ENCODE assay signal across 18 cellular contexts in genomic region chr19:12969292-12969988, GRCh38. TPM values are rescaled to one million over a fixed set of nuclear protein-coding genes. Genes with fewer than 3 reads are reported as not detected.
DNase-seq lines count a peak whose midpoint lies in the region; ATAC-seq and TF ChIP-seq lines count a peak whose summit lies in the region.
"Had no signal": no experiment of that assay in that cellular context is flagged by ENCODE, and none has a peak within 500 bp of the region (broad histone marks: within the 10 kb centered on the region; RNA-seq: fewer than 3 reads in every experiment).

A gene with protein sequence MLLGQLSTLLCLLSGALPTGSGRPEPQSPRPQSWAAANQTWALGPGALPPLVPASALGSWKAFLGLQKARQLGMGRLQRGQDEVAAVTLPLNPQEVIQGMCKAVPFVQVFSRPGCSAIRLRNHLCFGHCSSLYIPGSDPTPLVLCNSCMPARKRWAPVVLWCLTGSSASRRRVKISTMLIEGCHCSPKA (plus strand): TSS chr19:12969576. CDS start chr19:12969661, 85 bp downstream.

- H3K27ac ChIP-seq in left ventricle myocardium inferior (replicated peaks) (peak within 1 kb of the TSS; percentile 90), stomach (peak within 1 kb of the TSS in 2 of 5 donors; percentile 26 to 70)
- H3K27ac ChIP-seq: hepatocyte had no signal

- H3K9me3 ChIP-seq in left ventricle myocardium inferior (replicated peaks) = no peaks in the 10 kb centered on the region
- H3K9me3 ChIP-seq in stomach = no peaks in the 10 kb centered on the region
- H3K9me3 ChIP-seq in mucosa of descending colon = no peaks in the 10 kb centered on the region

- TF ChIP-seq CTCF in left ventricle myocardium inferior (IDR thresholded peaks at IDR 0.05; ENCODE audit: borderline replicate concordance) (no peak), stomach (IDR thresholded peaks at IDR 0.05) (no peak), mucosa of descending colon (IDR thresholded peaks at IDR 0.05) (no peak)

- DNase-seq in NCI-H1694 (lab: John Stamatoyannopoulos, UW) (peak; percentile 36), amygdala (lab: John Stamatoyannopoulos, UW) (peak in 40 of 56 donors; percentile 5 to 77 (median 46)), left ventricle myocardium inferior (peak; percentile 60), stomach (peak; percentile 65), occipital lobe (lab: John Stamatoyannopoulos, UW) (no peak), mucosa of descending colon (no peak)
- DNase-seq: activated CD4-positive, alpha-beta memory T cell treated with anti-CD3 and anti-CD28 coated beads for 36 hours; activated naive CD4-positive, alpha-beta T cell treated with anti-CD3 and anti-CD28 coated beads, Interleukin-2, amount 10 ng/mL, durations not matched to agents 7 days and 5 days; CD8-positive, alpha-beta memory T cell; HCEC 1CT; Kasumi-1; NCI-H526 treated with DMSO at 0.1 percent for 48 hours; small intestine; T-cell had no signal

- no peak for TF ChIP-seq POLR2A in stomach (IDR thresholded peaks at IDR 0.05)

- no peak for TF ChIP-seq EP300 in stomach (IDR thresholded peaks at IDR 0.05)

- H3K36me3 ChIP-seq in left ventricle myocardium inferior (no peaks in the 10 kb centered on the region), stomach (no peaks in the 10 kb centered on the region), mucosa of descending colon (ENCODE audit: low read depth) (no peaks in the 10 kb centered on the region)

- intact Hi-C loops in left ventricle myocardium inferior (cut with micrococcal nuclease) = no loop called here
- intact Hi-C loops in stomach (cut with DNase I; ENCODE audit: low total_unique reads) = no loop called here
- intact Hi-C loops in mucosa of descending colon (cut with DNase I, micrococcal nuclease) = no loop called here

- H3K27me3 ChIP-seq in left ventricle myocardium inferior (ENCODE audit: low read depth) (no peaks in the 10 kb centered on the region), stomach (no peaks in the 10 kb centered on the region)
- H3K27me3 ChIP-seq: hepatocyte had no signal

- H3K4me1 ChIP-seq in left ventricle myocardium inferior (peaks cover 8% of the 10 kb centered on the region), stomach (peaks cover 6 to 20% (median 18%) of the 10 kb centered on the region in 4 donors), mucosa of descending colon (ENCODE audit: low read depth) (no peaks in the 10 kb centered on the region)

- ATAC-seq in GM21381 (IDR thresholded peaks at IDR 0.05; ENCODE audit: unreplicated experiment) = no peak
- no peak for ATAC-seq in GM18517 (IDR thresholded peaks at IDR 0.05; ENCODE audit: unreplicated experiment)
- no peak for ATAC-seq in mucosa of descending colon
- ATAC-seq: T-cell had no signal

- H3K4me3 ChIP-seq in left ventricle myocardium inferior (peak within 1 kb of the TSS; percentile 50), stomach (no peak within 1 kb of the TSS), mucosa of descending colon (no peak within 1 kb of the TSS)
- H3K4me3 ChIP-seq: hepatocyte had no signal

- WGBS in stomach, 5 donors = 35 to 47% (median 40%) methylated on average over 14 of the region's 14 CpGs

RNA-seq across cellular contexts. Expression of the gene that starts here (rescaled TPM):
- 12.7 TPM for total RNA-seq in left ventricle myocardium inferior
- total RNA-seq in stomach = under 1 TPM in 1 of 5 donors, not detected in 4; 0.58 TPM
- polyA plus RNA-seq in stomach = under 1 TPM in 2 of 3 donors, not detected in 1; 0.12 to 0.13 TPM
- total RNA-seq in occipital lobe = not detected
- total RNA-seq in mucosa of descending colon = 1 to 10 TPM in 1 of 3 donors, under 1 TPM in 1, not detected in 1; 0.34 to 1.1 TPM
- total RNA-seq: CD8-positive, alpha-beta memory T cell; mononuclear cell; T-cell had no signal
- polyA plus RNA-seq: CD8-positive, alpha-beta memory T cell; hepatocyte had no signal

Comparison
In these comparisons a context has a peak if more than half of its experiments do, and no peak if none do; other contexts are left out.
1. Peak in DNase-seq in stomach; RNA of the gene not detected or under 1 TPM.
2. DNase-seq: peak in NCI-H1694 (single experiment), amygdala (40 of 56) and left ventricle myocardium inferior (single experiment); none in occipital lobe (single experiment) and mucosa of descending colon (0 of 3).